Comparison of ENCODE assay signal across 10 cellular contexts in the genomic region with DNA sequence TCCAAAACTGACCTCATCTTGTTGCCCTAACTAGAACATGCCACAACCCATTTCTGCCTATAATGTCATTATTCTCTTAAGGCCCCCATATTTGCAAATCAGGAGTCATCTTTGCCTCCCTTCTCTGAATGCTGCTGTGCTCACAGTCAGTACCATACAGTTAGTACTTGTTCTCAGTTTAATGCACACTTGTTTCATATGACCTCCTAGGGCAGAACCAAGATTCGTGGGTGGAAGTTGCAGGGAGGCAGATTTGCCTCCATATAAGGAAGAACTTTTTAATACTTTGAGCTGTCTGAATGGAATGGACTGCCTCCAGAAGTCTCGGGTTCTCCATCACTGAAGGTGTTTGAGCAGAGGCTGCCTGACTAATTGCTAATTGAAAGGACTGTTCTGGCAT. TPM values are rescaled to one million over a fixed set of nuclear protein-coding genes. Genes with fewer than 3 reads are reported as not detected.
DNase-seq lines count a peak whose midpoint lies in the region; ATAC-seq and TF ChIP-seq lines count a peak whose summit lies in the region.
"Had no signal": no experiment of that assay in that cellular context is flagged by ENCODE, and none has a peak within 500 bp of the region (broad histone marks: within the 10 kb centered on the region; RNA-seq: fewer than 3 reads in every experiment).

No MANE protein-coding gene starts in this region.

- H3K27ac ChIP-seq in A673 (ENCODE audit: low read depth, low read length, poor library complexity, severe bottlenecking): peak overlapping the region; percentile 22
- H3K27ac ChIP-seq in HEK293 (ENCODE audit: extremely low read depth, low read depth, low read length): no peak overlapping the region
- peak overlapping the region; percentile 48 to 69 for H3K27ac ChIP-seq in breast epithelium
- peak overlapping the region; percentile 82 for H3K27ac ChIP-seq in muscle layer of duodenum (ENCODE audit: low read length)

- H3K27me3 ChIP-seq in A673 (replicated peaks; ENCODE audit: insufficient read depth, low read depth, low read length, poor library complexity) (no peaks in the 10 kb centered on the region), breast epithelium (no peaks in the 10 kb centered on the region), muscle layer of duodenum (ENCODE audit: low read depth, low read length) (no peaks in the 10 kb centered on the region)

- no peak for ATAC-seq in GM19351 (IDR thresholded peaks at IDR 0.05; ENCODE audit: unreplicated experiment)

- CTCF ChIA-PET in A673 (lab: Charles Lee): interaction anchor here (0.6 kb wide), 1 partner anchor 235 kb away, joined by 6 read pairs; no protein-coding TSS in a partner anchor
- CTCF ChIA-PET in HEK293 (lab: Yijun Ruan, JAX): interaction anchor here (0.9 to 2.3 kb wide), 5 partner anchors 11 to 131 kb away, joined by 3 to 17 read pairs (median 4); no protein-coding TSS in a partner anchor

- no TSS peak for BruUV-seq in A673 (replicated peaks; lab: Mats Ljungman, UMichigan)

- H3K9me3 ChIP-seq in A673 (ENCODE audit: low read depth, low read length, poor library complexity, severe bottlenecking): no peaks in the 10 kb centered on the region
- H3K9me3 ChIP-seq in HEK293 (ENCODE audit: control insufficient read depth, insufficient read depth, low read depth, low read length): no peaks in the 10 kb centered on the region
- no peaks in the 10 kb centered on the region for H3K9me3 ChIP-seq in breast epithelium
- no peaks in the 10 kb centered on the region for H3K9me3 ChIP-seq in muscle layer of duodenum (ENCODE audit: control insufficient read depth in 1 of 2, low read length in 2 of 2)

- no peak overlapping the region for H3K4me3 ChIP-seq in A673 (ENCODE audit: low read depth, low read length, poor library complexity, severe bottlenecking)
- no peak overlapping the region for H3K4me3 ChIP-seq in HEK293 (ENCODE audit: low read depth, low read length)
- no peak overlapping the region for H3K4me3 ChIP-seq in breast epithelium
- peak overlapping the region in 1 of 2 donors; percentile 24 for H3K4me3 ChIP-seq in muscle layer of duodenum (ENCODE audit: low read depth in 1 of 2, low read length in 2 of 2)

- POLR2A ChIA-PET in A673 (lab: Charles Lee; ENCODE audit: low non-redundant PET): no interaction called here
- POLR2A ChIA-PET in HEK293 (lab: Yijun Ruan, JAX): interaction anchor here (1.6 kb wide), 1 partner anchor 9 kb away, joined by 3 read pairs; a partner anchor contains a TSS

- intact Hi-C loops in A673 (cut with micrococcal nuclease; ENCODE audit: unreplicated experiment) (no loop called here), breast epithelium (cut with DNase I; ENCODE audit: low total_unique reads) (no loop called here)

- peaks cover 8% of the 10 kb centered on the region for H3K4me1 ChIP-seq in A673 (ENCODE audit: insufficient read depth, low read length, poor library complexity, severe bottlenecking)
- H3K4me1 ChIP-seq in HEK293 (ENCODE audit: control insufficient read depth, insufficient read depth, low read length): no peaks in the 10 kb centered on the region
- no peaks in the 10 kb centered on the region for H3K4me1 ChIP-seq in breast epithelium
- H3K4me1 ChIP-seq in muscle layer of duodenum (ENCODE audit: control insufficient read depth in 1 of 2, insufficient read depth in 2 of 2, low read length in 2 of 2): peaks cover 0 to 79% of the 10 kb centered on the region in 2 donors

- no peak for TF ChIP-seq CTCF in A673 (conservative IDR thresholded peaks at IDR 0.05; ENCODE audit: low read depth, low read length)
- no peak for TF ChIP-seq CTCF in HEK293 (tag by site-specific recombination; IDR thresholded peaks at IDR 0.05)
- TF ChIP-seq CTCF in breast epithelium (IDR thresholded peaks at IDR 0.05): no peak

- no peak for TF ChIP-seq POLR2A in breast epithelium (IDR thresholded peaks at IDR 0.05)

- peaks cover 4% of the 10 kb centered on the region for H3K36me3 ChIP-seq in A673 (ENCODE audit: insufficient read depth, low read length, poor library complexity, severe bottlenecking)
- peaks cover 0 to 45% of the 10 kb centered on the region in 2 experiments; a peak in 2 of 3 replicates for H3K36me3 ChIP-seq in HEK293 (ENCODE audit: control insufficient read depth in 2 of 2, insufficient read depth in 1 of 2, low read length in 2 of 2)
- H3K36me3 ChIP-seq in breast epithelium: no peaks in the 10 kb centered on the region
- H3K36me3 ChIP-seq in muscle layer of duodenum (ENCODE audit: control insufficient read depth in 1 of 2, insufficient read depth in 2 of 2, low read length in 2 of 2): peaks cover 1 to 8% of the 10 kb centered on the region in 2 donors

- DNase-seq in A673 (ENCODE audit: low spot score): no peak
- no peak for DNase-seq in breast epithelium (ENCODE audit: low spot score in 2 of 2)
- DNase-seq in GM19238 (ENCODE audit: insufficient read length, low spot score): no peak
- no peak for DNase-seq in NCI-H1417 (lab: John Stamatoyannopoulos, UW)
- no peak for DNase-seq in activated effector memory CD4-positive, alpha-beta T cell treated with Interleukin-2 at 50 U/mL for 16 hours
- DNase-seq: NCI-H2081 treated with DMSO at 0.1 percent for 48 hours, small intestine had no signal

TF ChIP-seq in HEK293, 187 proteins besides CTCF, POLR2A, EP300 and RAD21:
- TF ChIP-seq, protein P1, sequence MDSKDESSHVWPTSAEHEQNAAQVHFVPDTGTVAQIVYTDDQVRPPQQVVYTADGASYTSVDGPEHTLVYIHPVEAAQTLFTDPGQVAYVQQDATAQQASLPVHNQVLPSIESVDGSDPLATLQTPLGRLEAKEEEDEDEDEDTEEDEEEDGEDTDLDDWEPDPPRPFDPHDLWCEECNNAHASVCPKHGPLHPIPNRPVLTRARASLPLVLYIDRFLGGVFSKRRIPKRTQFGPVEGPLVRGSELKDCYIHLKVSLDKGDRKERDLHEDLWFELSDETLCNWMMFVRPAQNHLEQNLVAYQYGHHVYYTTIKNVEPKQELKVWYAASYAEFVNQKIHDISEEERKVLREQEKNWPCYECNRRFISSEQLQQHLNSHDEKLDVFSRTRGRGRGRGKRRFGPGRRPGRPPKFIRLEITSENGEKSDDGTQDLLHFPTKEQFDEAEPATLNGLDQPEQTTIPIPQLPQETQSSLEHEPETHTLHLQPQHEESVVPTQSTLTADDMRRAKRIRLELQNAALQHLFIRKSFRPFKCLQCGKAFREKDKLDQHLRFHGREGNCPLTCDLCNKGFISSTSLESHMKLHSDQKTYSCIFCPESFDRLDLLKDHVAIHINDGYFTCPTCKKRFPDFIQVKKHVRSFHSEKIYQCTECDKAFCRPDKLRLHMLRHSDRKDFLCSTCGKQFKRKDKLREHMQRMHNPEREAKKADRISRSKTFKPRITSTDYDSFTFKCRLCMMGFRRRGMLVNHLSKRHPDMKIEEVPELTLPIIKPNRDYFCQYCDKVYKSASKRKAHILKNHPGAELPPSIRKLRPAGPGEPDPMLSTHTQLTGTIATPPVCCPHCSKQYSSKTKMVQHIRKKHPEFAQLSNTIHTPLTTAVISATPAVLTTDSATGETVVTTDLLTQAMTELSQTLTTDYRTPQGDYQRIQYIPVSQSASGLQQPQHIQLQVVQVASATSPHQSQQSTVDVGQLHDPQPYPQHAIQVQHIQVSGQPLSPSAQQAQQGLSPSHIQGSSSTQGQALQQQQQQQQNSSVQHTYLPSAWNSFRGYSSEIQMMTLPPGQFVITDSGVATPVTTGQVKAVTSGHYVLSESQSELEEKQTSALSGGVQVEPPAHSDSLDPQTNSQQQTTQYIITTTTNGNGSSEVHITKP (tag by site-specific recombination; IDR thresholded peaks at IDR 0.05): peak; percentile 75
- TF ChIP-seq ZNF560 (tag by site-specific recombination; IDR thresholded peaks at IDR 0.05; ENCODE audit: borderline replicate concordance) (no peak), ZFHX2 (tag by site-specific recombination; conservative IDR thresholded peaks at IDR 0.05) (0 out of 2 replicates have a peak, but pooled peaks have one; percentile 15), OSR2 (tag by site-specific recombination; IDR thresholded peaks at IDR 0.05) (no peak)
- TF ChIP-seq, protein P2, sequence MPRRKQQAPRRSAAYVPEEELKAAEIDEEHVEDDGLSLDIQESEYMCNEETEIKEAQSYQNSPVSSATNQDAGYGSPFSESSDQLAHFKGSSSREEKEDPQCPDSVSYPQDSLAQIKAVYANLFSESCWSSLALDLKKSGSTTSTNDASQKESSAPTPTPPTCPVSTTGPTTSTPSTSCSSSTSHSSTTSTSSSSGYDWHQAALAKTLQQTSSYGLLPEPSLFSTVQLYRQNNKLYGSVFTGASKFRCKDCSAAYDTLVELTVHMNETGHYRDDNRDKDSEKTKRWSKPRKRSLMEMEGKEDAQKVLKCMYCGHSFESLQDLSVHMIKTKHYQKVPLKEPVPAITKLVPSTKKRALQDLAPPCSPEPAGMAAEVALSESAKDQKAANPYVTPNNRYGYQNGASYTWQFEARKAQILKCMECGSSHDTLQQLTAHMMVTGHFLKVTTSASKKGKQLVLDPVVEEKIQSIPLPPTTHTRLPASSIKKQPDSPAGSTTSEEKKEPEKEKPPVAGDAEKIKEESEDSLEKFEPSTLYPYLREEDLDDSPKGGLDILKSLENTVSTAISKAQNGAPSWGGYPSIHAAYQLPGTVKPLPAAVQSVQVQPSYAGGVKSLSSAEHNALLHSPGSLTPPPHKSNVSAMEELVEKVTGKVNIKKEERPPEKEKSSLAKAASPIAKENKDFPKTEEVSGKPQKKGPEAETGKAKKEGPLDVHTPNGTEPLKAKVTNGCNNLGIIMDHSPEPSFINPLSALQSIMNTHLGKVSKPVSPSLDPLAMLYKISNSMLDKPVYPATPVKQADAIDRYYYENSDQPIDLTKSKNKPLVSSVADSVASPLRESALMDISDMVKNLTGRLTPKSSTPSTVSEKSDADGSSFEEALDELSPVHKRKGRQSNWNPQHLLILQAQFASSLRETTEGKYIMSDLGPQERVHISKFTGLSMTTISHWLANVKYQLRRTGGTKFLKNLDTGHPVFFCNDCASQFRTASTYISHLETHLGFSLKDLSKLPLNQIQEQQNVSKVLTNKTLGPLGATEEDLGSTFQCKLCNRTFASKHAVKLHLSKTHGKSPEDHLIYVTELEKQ (tag by site-specific recombination; IDR thresholded peaks at IDR 0.05; ENCODE audit: borderline replicate concordance): no peak

RNA-seq across cellular contexts. Expression of a gene that starts 9.2 kb away (rescaled TPM):
- total RNA-seq in A673 (2021): 266 and 285 TPM in 2 replicates
- total RNA-seq in breast epithelium: 100 to 1,000 TPM; 244 to 285 (median 244) TPM

RNA-seq across cellular contexts. Expression of a gene that starts 47.3 kb away (rescaled TPM):
- 65.7 and 76.3 TPM in 2 replicates for total RNA-seq in A673 (2021)
- total RNA-seq in breast epithelium: 100 to 1,000 TPM in 2 of 3 donors, 10 to 100 TPM in 1; 84.0 to 126 (median 108) TPM
